Comparison of ENCODE assay signal across 1 cellular context in genomic region chr1:33346921-33347649, GRCh38.
TF ChIP-seq lines count a peak whose summit lies in the region.

No MANE protein-coding gene starts in this region.

TF ChIP-seq in HepG2, 621 proteins besides CTCF, POLR2A, EP300 and RAD21 (continued from another document and continues in another):
- no peak for TF ChIP-seq ZNF276 (CRISPR knock-in tag; IDR thresholded peaks at IDR 0.05; ENCODE audit: low read depth)
- no peak for TF ChIP-seq CCAR2 (optimal IDR thresholded peaks at IDR 0.05; ENCODE audit: low read depth, low read length)
- no peak for TF ChIP-seq FOXC1 (CRISPR knock-in tag; IDR thresholded peaks at IDR 0.05; ENCODE audit: borderline replicate concordance)
- no peak for TF ChIP-seq ZNF281 (CRISPR knock-in tag; IDR thresholded peaks at IDR 0.05; ENCODE audit: borderline replicate concordance)
- TF ChIP-seq ZFP41 (CRISPR knock-in tag; IDR thresholded peaks at IDR 0.05; ENCODE audit: borderline replicate concordance), result no peak
- peak; percentile 74 for TF ChIP-seq SAP130 (CRISPR knock-in tag; IDR thresholded peaks at IDR 0.05; ENCODE audit: low read depth)
- TF ChIP-seq SP5 (CRISPR knock-in tag; IDR thresholded peaks at IDR 0.05; ENCODE audit: borderline replicate concordance, low read depth), result no peak; the same call in 1 of the 2 replicates
- TF ChIP-seq ZNF205 (CRISPR knock-in tag; IDR thresholded peaks at IDR 0.05), result peak; percentile 18; the same call in 1 of the 2 replicates
- TF ChIP-seq KDM3A (CRISPR knock-in tag; IDR thresholded peaks at IDR 0.05; ENCODE audit: low read depth), result no peak
- TF ChIP-seq KMT2A (CRISPR knock-in tag; IDR thresholded peaks at IDR 0.05), result no peak
- TF ChIP-seq ZSCAN25 (CRISPR knock-in tag; IDR thresholded peaks at IDR 0.05), result no peak
- no peak for TF ChIP-seq ZSCAN12 (CRISPR knock-in tag; IDR thresholded peaks at IDR 0.05)
- no peak for TF ChIP-seq ZNF460 (CRISPR knock-in tag; IDR thresholded peaks at IDR 0.05; ENCODE audit: borderline replicate concordance)
- peak; percentile 45; the same call in 1 of the 2 replicates for TF ChIP-seq ISL2 (CRISPR knock-in tag; IDR thresholded peaks at IDR 0.05)
- TF ChIP-seq, protein P1, sequence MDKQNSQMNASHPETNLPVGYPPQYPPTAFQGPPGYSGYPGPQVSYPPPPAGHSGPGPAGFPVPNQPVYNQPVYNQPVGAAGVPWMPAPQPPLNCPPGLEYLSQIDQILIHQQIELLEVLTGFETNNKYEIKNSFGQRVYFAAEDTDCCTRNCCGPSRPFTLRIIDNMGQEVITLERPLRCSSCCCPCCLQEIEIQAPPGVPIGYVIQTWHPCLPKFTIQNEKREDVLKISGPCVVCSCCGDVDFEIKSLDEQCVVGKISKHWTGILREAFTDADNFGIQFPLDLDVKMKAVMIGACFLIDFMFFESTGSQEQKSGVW (CRISPR knock-in tag; IDR thresholded peaks at IDR 0.05; ENCODE audit: borderline replicate concordance), result no peak
- TF ChIP-seq AHDC1 (CRISPR knock-in tag; IDR thresholded peaks at IDR 0.05; ENCODE audit: borderline replicate concordance), result peak; percentile 78; the same call in 1 of the 2 replicates
- peak; percentile 57; the same call in 1 of the 2 replicates for TF ChIP-seq ZNF510 (CRISPR knock-in tag; IDR thresholded peaks at IDR 0.05; ENCODE audit: low read depth)
- TF ChIP-seq, protein P2, sequence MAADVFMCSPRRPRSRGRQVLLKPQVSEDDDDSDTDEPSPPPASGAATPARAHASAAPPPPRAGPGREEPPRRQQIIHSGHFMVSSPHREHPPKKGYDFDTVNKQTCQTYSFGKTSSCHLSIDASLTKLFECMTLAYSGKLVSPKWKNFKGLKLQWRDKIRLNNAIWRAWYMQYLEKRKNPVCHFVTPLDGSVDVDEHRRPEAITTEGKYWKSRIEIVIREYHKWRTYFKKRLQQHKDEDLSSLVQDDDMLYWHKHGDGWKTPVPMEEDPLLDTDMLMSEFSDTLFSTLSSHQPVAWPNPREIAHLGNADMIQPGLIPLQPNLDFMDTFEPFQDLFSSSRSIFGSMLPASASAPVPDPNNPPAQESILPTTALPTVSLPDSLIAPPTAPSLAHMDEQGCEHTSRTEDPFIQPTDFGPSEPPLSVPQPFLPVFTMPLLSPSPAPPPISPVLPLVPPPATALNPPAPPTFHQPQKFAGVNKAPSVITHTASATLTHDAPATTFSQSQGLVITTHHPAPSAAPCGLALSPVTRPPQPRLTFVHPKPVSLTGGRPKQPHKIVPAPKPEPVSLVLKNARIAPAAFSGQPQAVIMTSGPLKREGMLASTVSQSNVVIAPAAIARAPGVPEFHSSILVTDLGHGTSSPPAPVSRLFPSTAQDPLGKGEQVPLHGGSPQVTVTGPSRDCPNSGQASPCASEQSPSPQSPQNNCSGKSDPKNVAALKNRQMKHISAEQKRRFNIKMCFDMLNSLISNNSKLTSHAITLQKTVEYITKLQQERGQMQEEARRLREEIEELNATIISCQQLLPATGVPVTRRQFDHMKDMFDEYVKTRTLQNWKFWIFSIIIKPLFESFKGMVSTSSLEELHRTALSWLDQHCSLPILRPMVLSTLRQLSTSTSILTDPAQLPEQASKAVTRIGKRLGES (CRISPR knock-in tag; IDR thresholded peaks at IDR 0.05; ENCODE audit: borderline replicate concordance), result no peak
- TF ChIP-seq, protein P3, sequence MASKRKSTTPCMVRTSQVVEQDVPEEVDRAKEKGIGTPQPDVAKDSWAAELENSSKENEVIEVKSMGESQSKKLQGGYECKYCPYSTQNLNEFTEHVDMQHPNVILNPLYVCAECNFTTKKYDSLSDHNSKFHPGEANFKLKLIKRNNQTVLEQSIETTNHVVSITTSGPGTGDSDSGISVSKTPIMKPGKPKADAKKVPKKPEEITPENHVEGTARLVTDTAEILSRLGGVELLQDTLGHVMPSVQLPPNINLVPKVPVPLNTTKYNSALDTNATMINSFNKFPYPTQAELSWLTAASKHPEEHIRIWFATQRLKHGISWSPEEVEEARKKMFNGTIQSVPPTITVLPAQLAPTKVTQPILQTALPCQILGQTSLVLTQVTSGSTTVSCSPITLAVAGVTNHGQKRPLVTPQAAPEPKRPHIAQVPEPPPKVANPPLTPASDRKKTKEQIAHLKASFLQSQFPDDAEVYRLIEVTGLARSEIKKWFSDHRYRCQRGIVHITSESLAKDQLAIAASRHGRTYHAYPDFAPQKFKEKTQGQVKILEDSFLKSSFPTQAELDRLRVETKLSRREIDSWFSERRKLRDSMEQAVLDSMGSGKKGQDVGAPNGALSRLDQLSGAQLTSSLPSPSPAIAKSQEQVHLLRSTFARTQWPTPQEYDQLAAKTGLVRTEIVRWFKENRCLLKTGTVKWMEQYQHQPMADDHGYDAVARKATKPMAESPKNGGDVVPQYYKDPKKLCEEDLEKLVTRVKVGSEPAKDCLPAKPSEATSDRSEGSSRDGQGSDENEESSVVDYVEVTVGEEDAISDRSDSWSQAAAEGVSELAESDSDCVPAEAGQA (IDR thresholded peaks at IDR 0.05; ENCODE audit: low read depth), result no peak
- TF ChIP-seq, protein P3 (CRISPR knock-in tag; IDR thresholded peaks at IDR 0.05; ENCODE audit: borderline replicate concordance), result no peak
- no peak for TF ChIP-seq ZNF354B (CRISPR knock-in tag; IDR thresholded peaks at IDR 0.05)
- peak; percentile 75 for TF ChIP-seq RXRB (CRISPR knock-in tag; IDR thresholded peaks at IDR 0.05; ENCODE audit: borderline replicate concordance)
- TF ChIP-seq NKX3-1 (CRISPR knock-in tag; IDR thresholded peaks at IDR 0.05), result no peak; the same call in 1 of the 2 replicates
- no peak; the same call in 1 of the 2 replicates for TF ChIP-seq NR2F2 (IDR thresholded peaks at IDR 0.05; ENCODE audit: borderline replicate concordance, low read depth)
- no peak for TF ChIP-seq HOXD1 (CRISPR knock-in tag; IDR thresholded peaks at IDR 0.05)
- TF ChIP-seq ZNF264 (CRISPR knock-in tag; IDR thresholded peaks at IDR 0.05), result no peak; the same call in 1 of the 2 replicates
- no peak; the same call in 1 of the 2 replicates for TF ChIP-seq ZBTB21 (CRISPR knock-in tag; IDR thresholded peaks at IDR 0.05)
- TF ChIP-seq, protein P4, sequence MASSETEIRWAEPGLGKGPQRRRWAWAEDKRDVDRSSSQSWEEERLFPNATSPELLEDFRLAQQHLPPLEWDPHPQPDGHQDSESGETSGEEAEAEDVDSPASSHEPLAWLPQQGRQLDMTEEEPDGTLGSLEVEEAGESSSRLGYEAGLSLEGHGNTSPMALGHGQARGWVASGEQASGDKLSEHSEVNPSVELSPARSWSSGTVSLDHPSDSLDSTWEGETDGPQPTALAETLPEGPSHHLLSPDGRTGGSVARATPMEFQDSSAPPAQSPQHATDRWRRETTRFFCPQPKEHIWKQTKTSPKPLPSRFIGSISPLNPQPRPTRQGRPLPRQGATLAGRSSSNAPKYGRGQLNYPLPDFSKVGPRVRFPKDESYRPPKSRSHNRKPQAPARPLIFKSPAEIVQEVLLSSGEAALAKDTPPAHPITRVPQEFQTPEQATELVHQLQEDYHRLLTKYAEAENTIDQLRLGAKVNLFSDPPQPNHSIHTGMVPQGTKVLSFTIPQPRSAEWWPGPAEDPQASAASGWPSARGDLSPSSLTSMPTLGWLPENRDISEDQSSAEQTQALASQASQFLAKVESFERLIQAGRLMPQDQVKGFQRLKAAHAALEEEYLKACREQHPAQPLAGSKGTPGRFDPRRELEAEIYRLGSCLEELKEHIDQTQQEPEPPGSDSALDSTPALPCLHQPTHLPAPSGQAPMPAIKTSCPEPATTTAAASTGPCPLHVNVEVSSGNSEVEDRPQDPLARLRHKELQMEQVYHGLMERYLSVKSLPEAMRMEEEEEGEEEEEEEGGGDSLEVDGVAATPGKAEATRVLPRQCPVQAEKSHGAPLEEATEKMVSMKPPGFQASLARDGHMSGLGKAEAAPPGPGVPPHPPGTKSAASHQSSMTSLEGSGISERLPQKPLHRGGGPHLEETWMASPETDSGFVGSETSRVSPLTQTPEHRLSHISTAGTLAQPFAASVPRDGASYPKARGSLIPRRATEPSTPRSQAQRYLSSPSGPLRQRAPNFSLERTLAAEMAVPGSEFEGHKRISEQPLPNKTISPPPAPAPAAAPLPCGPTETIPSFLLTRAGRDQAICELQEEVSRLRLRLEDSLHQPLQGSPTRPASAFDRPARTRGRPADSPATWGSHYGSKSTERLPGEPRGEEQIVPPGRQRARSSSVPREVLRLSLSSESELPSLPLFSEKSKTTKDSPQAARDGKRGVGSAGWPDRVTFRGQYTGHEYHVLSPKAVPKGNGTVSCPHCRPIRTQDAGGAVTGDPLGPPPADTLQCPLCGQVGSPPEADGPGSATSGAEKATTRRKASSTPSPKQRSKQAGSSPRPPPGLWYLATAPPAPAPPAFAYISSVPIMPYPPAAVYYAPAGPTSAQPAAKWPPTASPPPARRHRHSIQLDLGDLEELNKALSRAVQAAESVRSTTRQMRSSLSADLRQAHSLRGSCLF (CRISPR knock-in tag; IDR thresholded peaks at IDR 0.05; ENCODE audit: borderline replicate concordance), result no peak
- no peak for TF ChIP-seq KLF12 (CRISPR knock-in tag; IDR thresholded peaks at IDR 0.05; ENCODE audit: borderline replicate concordance)
- TF ChIP-seq ATM (IDR thresholded peaks at IDR 0.05; ENCODE audit: borderline replicate concordance), result no peak
